In genomic region chr3:174242311-174243041, GRCh38 we compare ENCODE assay signal across 14 cellular contexts.
DNase-seq lines count a peak whose midpoint lies in the region; ATAC-seq, FAIRE-seq and TF ChIP-seq lines count a peak whose summit lies in the region.
"Had no signal": no experiment of that assay in that cellular context is flagged by ENCODE, and none has a peak within 500 bp of the region (broad histone marks: within the 10 kb centered on the region; RNA-seq: fewer than 3 reads in every experiment).

No MANE protein-coding gene starts in this region.

- H3K9me3 Mint-ChIP-seq in activated T-helper 17 cell treated with anti-CD3 and anti-CD28 coated beads, Interleukin-2, amount 50 U/mL, for 72 hours = no peaks in the 10 kb centered on the region

- H3K9me3 ChIP-seq in SJCRH30 (replicated peaks) (no peaks in the 10 kb centered on the region), osteoblast (ENCODE audit: low read depth, low read length) (no peaks in the 10 kb centered on the region)

- H3K27ac Mint-ChIP-seq in activated T-helper 17 cell treated with anti-CD3 and anti-CD28 coated beads, Interleukin-2, amount 50 U/mL, for 72 hours = no peak overlapping the region
- H3K27ac Mint-ChIP-seq: CD4-positive, CD25-positive, alpha-beta regulatory T cell had no signal

- peaks cover 6% of the 10 kb centered on the region; the same call in 1 of the 2 replicates for H3K4me1 ChIP-seq in SJCRH30
- peaks cover 9% of the 10 kb centered on the region for H3K4me1 ChIP-seq in osteoblast (ENCODE audit: insufficient read depth, low read length)

- ATAC-seq in activated T-helper 17 cell treated with anti-CD3 and anti-CD28 coated beads, Interleukin-2, amount 50 U/mL, for 72 hours (replicated peaks) = no peak
- no peak for ATAC-seq in HG02970 (IDR thresholded peaks at IDR 0.05; ENCODE audit: low FRiP score, unreplicated experiment)

- TF ChIP-seq CTCF in fibroblast of mammary gland (conservative IDR thresholded peaks at IDR 0.05; ENCODE audit: control insufficient read depth, insufficient read depth, low read depth, low read length) = no peak
- TF ChIP-seq CTCF in osteoblast (IDR thresholded peaks at IDR 0.05; ENCODE audit: extremely low read depth, low read depth, low read length) = no peak
- TF ChIP-seq CTCF in D721Med (IDR thresholded peaks at IDR 0.05; ENCODE audit: insufficient read depth, missing control alignments) = no peak

- no peaks in the 10 kb centered on the region for H3K4me1 Mint-ChIP-seq in activated T-helper 17 cell treated with anti-CD3 and anti-CD28 coated beads, Interleukin-2, amount 50 U/mL, for 72 hours
- H3K4me1 Mint-ChIP-seq: CD4-positive, CD25-positive, alpha-beta regulatory T cell had no signal

- no peaks in the 10 kb centered on the region for H4K20me1 ChIP-seq in osteoblast (ENCODE audit: insufficient read depth, low read length)

- DNase-seq in Caki2 (ENCODE audit: low read depth) (peak; percentile 48), SJCRH30 (peak; percentile 6 to 31), fibroblast of mammary gland (ENCODE audit: low read depth) (peak; percentile 52), osteoblast (ENCODE audit: insufficient read length, low spot score, missing footprints) (no peak), D721Med (ENCODE audit: insufficient read length, low spot score) (no peak)
- DNase-seq: Calu3; CD4-positive, CD25-positive, alpha-beta regulatory T cell; H7; NCI-H187; NCI-H345; RPMI8226 had no signal

- H3K36me3 ChIP-seq in SJCRH30 (no peaks in the 10 kb centered on the region), osteoblast (ENCODE audit: insufficient read depth, low read length) (no peaks in the 10 kb centered on the region)

- H3K4me3 ChIP-seq in SJCRH30 (no peak overlapping the region), fibroblast of mammary gland (ENCODE audit: control insufficient read depth, low read depth, low read length) (no peak overlapping the region), osteoblast (ENCODE audit: insufficient read depth, low read length) (no peak overlapping the region)

- H2AFZ ChIP-seq in osteoblast (ENCODE audit: low read length) = no peak overlapping the region

- no peaks in the 10 kb centered on the region for H3K36me3 Mint-ChIP-seq in activated T-helper 17 cell treated with anti-CD3 and anti-CD28 coated beads, Interleukin-2, amount 50 U/mL, for 72 hours (ENCODE audit: low read depth)
- H3K36me3 Mint-ChIP-seq: CD4-positive, CD25-positive, alpha-beta regulatory T cell had no signal

- in situ Hi-C loops in Caki2 (cut with HindIII; ENCODE audit: low pct_unique_long_range_greater_than_20kb, low sequenced_read_pairs) = no loop called here

- no peaks in the 10 kb centered on the region for H3K27me3 ChIP-seq in SJCRH30
- H3K27me3 ChIP-seq in osteoblast (ENCODE audit: insufficient read depth, low read length) = no peaks in the 10 kb centered on the region

- no peak overlapping the region for H3K4me3 Mint-ChIP-seq in activated T-helper 17 cell treated with anti-CD3 and anti-CD28 coated beads, Interleukin-2, amount 50 U/mL, for 72 hours
- H3K4me3 Mint-ChIP-seq: CD4-positive, CD25-positive, alpha-beta regulatory T cell had no signal

- FAIRE-seq in D721Med (lab: Jason Lieb, UNC) = no peak

- H3K27ac ChIP-seq in SJCRH30 = peak overlapping the region; percentile 6; the same call in 1 of the 2 replicates
- H3K27ac ChIP-seq in osteoblast (ENCODE audit: low read depth, low read length) = peak overlapping the region; percentile 42
- H3K27ac ChIP-seq: HL-60 had no signal

- H3K79me2 ChIP-seq in osteoblast (ENCODE audit: insufficient read depth, low read length) = no peaks in the 10 kb centered on the region

- H3K27me3 Mint-ChIP-seq in activated T-helper 17 cell treated with anti-CD3 and anti-CD28 coated beads, Interleukin-2, amount 50 U/mL, for 72 hours = no peaks in the 10 kb centered on the region
- H3K27me3 Mint-ChIP-seq: CD4-positive, CD25-positive, alpha-beta regulatory T cell had no signal

- H3K4me2 ChIP-seq in osteoblast (ENCODE audit: insufficient read depth, low read length) = no peak overlapping the region

Comparison
In these comparisons a context has a peak if more than half of its experiments do, and no peak if none do; other contexts are left out.
1. DNase-seq: peak in Caki2 (single experiment), SJCRH30 (2 of 2) and fibroblast of mammary gland (single experiment); none in osteoblast (single experiment) and D721Med (single experiment).